ENCODE assay signal across 32 cellular contexts in genomic region chr11:433111-433510, GRCh38. TPM values are rescaled to one million over a fixed set of nuclear protein-coding genes. Genes with fewer than 3 reads are reported as not detected.
"Had no signal": no experiment of that assay in that cellular context is flagged by ENCODE, and none has a peak within 500 bp of the region (broad histone marks: within the 10 kb centered on the region; RNA-seq: fewer than 3 reads in every experiment).

No MANE protein-coding gene starts in this region.

- H3K9me3 Mint-ChIP-seq: activated CD4-positive, alpha-beta T cell treated with anti-CD3 and anti-CD28 coated beads, Interleukin-2, amount 10 ng/mL, durations not matched to agents 7 days and 5 days; activated naive CD4-positive, alpha-beta T cell treated with anti-CD3 and anti-CD28 coated beads for 36 hours; activated naive CD8-positive, alpha-beta T cell treated with anti-CD3 and anti-CD28 coated beads, Interleukin-2, amount 50 U/mL, for 24 hours; activated T-cell treated with anti-CD3 and anti-CD28 coated beads, Interleukin-2, amount 50 U/mL, for 24 hours; activated T-helper 2 cell treated with anti-CD3 and anti-CD28 coated beads, Interferon-gamma antibody, Interleukin-2, Interleukin-4, amounts not matched to agents 10 μg/mL and 5 μg/mL and 100 μg/mL, durations not matched to agents 14 hours and 24 hours and 36 hours had no signal

- H3K36me3 ChIP-seq: MG63 had no signal

- H3K4me1 Mint-ChIP-seq: activated CD4-positive, alpha-beta T cell treated with anti-CD3 and anti-CD28 coated beads for 36 hours; brain; WTC11 had no signal

- H3K9me3 ChIP-seq: MG63, Peyer's patch had no signal

- H3K27me3 Mint-ChIP-seq: activated CD4-positive, alpha-beta T cell treated with anti-CD3 and anti-CD28 coated beads for 36 hours; activated CD4-positive, alpha-beta T cell treated with anti-CD3 and anti-CD28 coated beads, Interleukin-2, amount 10 ng/mL, durations not matched to agents 7 days and 5 days; activated naive CD8-positive, alpha-beta T cell; activated naive CD8-positive, alpha-beta T cell treated with anti-CD3 and anti-CD28 coated beads, Interleukin-2, amount 50 U/mL, for 24 hours; activated T-cell treated with anti-CD3 and anti-CD28 coated beads, Interleukin-2, amount 50 U/mL, for 24 hours had no signal

- H3K27ac Mint-ChIP-seq: activated CD4-positive, alpha-beta T cell treated with anti-CD3 and anti-CD28 coated beads for 36 hours; activated CD4-positive, alpha-beta T cell treated with anti-CD3 and anti-CD28 coated beads, Interleukin-2, amount 10 ng/mL, durations not matched to agents 7 days and 5 days; activated CD8-positive, alpha-beta T cell treated with anti-CD3 and anti-CD28 coated beads, Interleukin-2, amount 10 ng/mL, durations not matched to agents 7 days and 5 days; activated naive CD4-positive, alpha-beta T cell treated with anti-CD3 and anti-CD28 coated beads for 36 hours; activated naive CD8-positive, alpha-beta T cell; activated naive CD8-positive, alpha-beta T cell treated with anti-CD3 and anti-CD28 coated beads, Interleukin-2, amount 50 U/mL, for 24 hours; activated T-cell treated with anti-CD3 and anti-CD28 coated beads, Interleukin-2, amount 50 U/mL, for 24 hours; activated T-helper 2 cell treated with anti-CD3 and anti-CD28 coated beads, Interferon-gamma antibody, Interleukin-2, Interleukin-4, amounts not matched to agents 10 μg/mL and 5 μg/mL and 100 μg/mL, durations not matched to agents 14 hours and 24 hours and 36 hours; brain had no signal

- H3K27me3 ChIP-seq: MG63, Peyer's patch had no signal

- H3K4me3 Mint-ChIP-seq: activated CD4-positive, alpha-beta T cell treated with anti-CD3 and anti-CD28 coated beads for 36 hours; activated CD4-positive, alpha-beta T cell treated with anti-CD3 and anti-CD28 coated beads, Interleukin-2, amount 10 ng/mL, durations not matched to agents 7 days and 5 days; activated CD8-positive, alpha-beta T cell treated with anti-CD3 and anti-CD28 coated beads, Interleukin-2, amount 10 ng/mL, durations not matched to agents 7 days and 5 days; activated naive CD4-positive, alpha-beta T cell treated with anti-CD3 and anti-CD28 coated beads for 36 hours; activated naive CD8-positive, alpha-beta T cell; activated naive CD8-positive, alpha-beta T cell treated with anti-CD3 and anti-CD28 coated beads, Interleukin-2, amount 50 U/mL, for 24 hours; activated T-cell treated with anti-CD3 and anti-CD28 coated beads, Interleukin-2, amount 50 U/mL, for 24 hours; brain; WTC11 had no signal

- H3K36me3 Mint-ChIP-seq: activated naive CD8-positive, alpha-beta T cell; brain had no signal

- H3K4me1 ChIP-seq: Peyer's patch had no signal

- H3K27ac ChIP-seq: Peyer's patch had no signal

- ATAC-seq: activated CD4-positive, alpha-beta T cell treated with anti-CD3 and anti-CD28 coated beads for 36 hours; activated CD4-positive, CD25-positive, alpha-beta regulatory T cell treated with anti-CD3 and anti-CD28 coated beads, Interleukin-2, amount 50 U/mL, for 24 hours; activated CD8-positive, alpha-beta T cell treated with anti-CD3 and anti-CD28 coated beads, Interleukin-2, amount 10 ng/mL, durations not matched to agents 7 days and 5 days; activated naive CD8-positive, alpha-beta T cell treated with anti-CD3 and anti-CD28 coated beads, Interleukin-2, amount 50 U/mL, for 24 hours; PC-3; WTC11 had no signal

- DNase-seq: activated CD4-positive, alpha-beta T cell treated with anti-CD3 and anti-CD28 coated beads for 36 hours; activated CD4-positive, alpha-beta T cell treated with anti-CD3 and anti-CD28 coated beads, Interleukin-2, amount 10 ng/mL, durations not matched to agents 7 days and 5 days; activated CD4-positive, alpha-beta T cell treated with anti-CD3 and anti-CD28 coated beads, Interleukin-2, amount 50 U/mL, for 48 hours; activated CD8-positive, alpha-beta T cell treated with anti-CD3 and anti-CD28 coated beads, Interleukin-2, amount 10 ng/mL, durations not matched to agents 7 days and 5 days; activated gamma-delta T cell; activated naive CD4-positive, alpha-beta T cell treated with anti-CD3 and anti-CD28 coated beads for 36 hours; activated naive CD8-positive, alpha-beta T cell treated with anti-CD3 and anti-CD28 coated beads, Interleukin-2, amount 50 U/mL, for 24 hours; activated T-cell treated with anti-CD3 and anti-CD28 coated beads, Interleukin-2, amount 50 U/mL, for 24 hours; anterior cingulate cortex; Kasumi-1; KG1; MG63; MV-4-11; NCI-H1092; NCI-H1436 treated with DMSO at 0.1 percent for 48 hours; NCI-H1694 treated with DMSO at 0.1 percent for 48 hours; NCI-H2029; NCI-H510A; NCI-H526; NCI-H748 treated with DMSO at 0.1 percent for 48 hours; NK-92 treated with Interleukin-12 subunit alpha and Interleukin-12 subunit beta, amount 100 ng/mL, for 24 hours; PC-3; Peyer's patch; RPMI8226; T1000 had no signal

- H3K4me3 ChIP-seq: MG63, Peyer's patch had no signal

RNA-seq across cellular contexts. Expression of gene PKP3, which starts 39.1 kb away (rescaled TPM):
- total RNA-seq: activated CD4-positive, alpha-beta T cell treated with anti-CD3 and anti-CD28 coated beads, Interleukin-2, amount 10 ng/mL, durations not matched to agents 7 days and 5 days; activated naive CD4-positive, alpha-beta T cell treated with anti-CD3 and anti-CD28 coated beads for 36 hours; activated T-helper 2 cell treated with anti-CD3 and anti-CD28 coated beads, Interferon-gamma antibody, Interleukin-2, Interleukin-4, amounts not matched to agents 10 μg/mL and 5 μg/mL and 100 μg/mL, durations not matched to agents 14 hours and 24 hours and 36 hours; T-helper 1 cell treated with Interleukin-12 subunit alpha and Interleukin-12 subunit beta and Interleukin-4 antibody, amounts not matched to agents 30 ng/mL and 1 ng/mL, for 36 hours; T-helper 2 cell treated with Interferon-gamma antibody and Interleukin-4, amounts not matched to agents 100 ng/mL and 5 ng/mL, for 36 hours had no signal
